Comparison of ENCODE assay signal across 25 cellular contexts in genomic region chr5:34011521-34011920, GRCh38. TPM values are rescaled to one million over a fixed set of nuclear protein-coding genes. Genes with fewer than 3 reads are reported as not detected.
"Had no signal": no experiment of that assay in that cellular context is flagged by ENCODE, and none has a peak within 500 bp of the region (broad histone marks: within the 10 kb centered on the region; RNA-seq: fewer than 3 reads in every experiment).

No MANE protein-coding gene starts in this region.

- H3K4me3 Mint-ChIP-seq: activated CD4-positive, alpha-beta memory T cell treated with anti-CD3 and anti-CD28 coated beads, Interleukin-2, amount 10 ng/mL, durations not matched to agents 7 days and 5 days; activated naive CD4-positive, alpha-beta T cell treated with anti-CD3 and anti-CD28 coated beads, Interleukin-2, amount 10 ng/mL, durations not matched to agents 7 days and 5 days; activated naive CD8-positive, alpha-beta T cell treated with anti-CD3 and anti-CD28 coated beads, Interleukin-2, amount 50 U/mL, for 24 hours; dendritic cell treated with granulocyte-macrophage colony-stimulating factor and Interleukin-4, amounts not matched to agents 40 ng/mL and 50 ng/mL, for 4 days; nephron; T-helper 17 cell had no signal

- H3K4me3 ChIP-seq: body of pancreas, gastroesophageal sphincter, heart right ventricle, ovary, psoas muscle, right atrium auricular region, thyroid gland, upper lobe of right lung had no signal

- H3K27ac Mint-ChIP-seq: activated CD4-positive, alpha-beta memory T cell treated with anti-CD3 and anti-CD28 coated beads, Interleukin-2, amount 10 ng/mL, durations not matched to agents 7 days and 5 days; activated naive CD4-positive, alpha-beta T cell treated with anti-CD3 and anti-CD28 coated beads, Interleukin-2, amount 10 ng/mL, durations not matched to agents 7 days and 5 days; activated naive CD8-positive, alpha-beta T cell treated with anti-CD3 and anti-CD28 coated beads, Interleukin-2, amount 50 U/mL, for 24 hours; dendritic cell treated with granulocyte-macrophage colony-stimulating factor and Interleukin-4, amounts not matched to agents 40 ng/mL and 50 ng/mL, for 4 days had no signal

- H3K36me3 Mint-ChIP-seq: activated naive CD4-positive, alpha-beta T cell treated with anti-CD3 and anti-CD28 coated beads, Interleukin-2, amount 10 ng/mL, durations not matched to agents 7 days and 5 days had no signal

- H3K9me3 Mint-ChIP-seq: activated naive CD8-positive, alpha-beta T cell treated with anti-CD3 and anti-CD28 coated beads, Interleukin-2, amount 50 U/mL, for 24 hours; dendritic cell treated with granulocyte-macrophage colony-stimulating factor and Interleukin-4, amounts not matched to agents 40 ng/mL and 50 ng/mL, for 4 days; nephron had no signal

- H3K27me3 Mint-ChIP-seq: activated naive CD8-positive, alpha-beta T cell treated with anti-CD3 and anti-CD28 coated beads, Interleukin-2, amount 50 U/mL, for 24 hours; dendritic cell treated with granulocyte-macrophage colony-stimulating factor and Interleukin-4, amounts not matched to agents 40 ng/mL and 50 ng/mL, for 4 days; T-helper 17 cell had no signal

- DNase-seq: activated CD4-positive, alpha-beta memory T cell treated with anti-CD3 and anti-CD28 coated beads, Interleukin-2, amount 10 ng/mL, durations not matched to agents 7 days and 5 days; activated CD4-positive, alpha-beta T cell treated with anti-CD3 and anti-CD28 coated beads for 4 hours; activated CD4-positive, CD25-positive, alpha-beta regulatory T cell; activated effector memory CD4-positive, alpha-beta T cell treated with anti-CD3 and anti-CD28 coated beads, Interleukin-2, amount 50 U/mL, for 16 hours; activated naive CD4-positive, alpha-beta T cell treated with anti-CD3 and anti-CD28 coated beads, Interleukin-2, amount 10 ng/mL, durations not matched to agents 7 days and 5 days; activated naive CD8-positive, alpha-beta T cell treated with anti-CD3 and anti-CD28 coated beads, Interleukin-2, amount 50 U/mL, for 24 hours; body of pancreas; caudate nucleus; effector CD4-positive, alpha-beta T cell; heart right ventricle; islet precursor cell; left cardiac atrium; ovary; psoas muscle; stimulated activated CD4-positive, alpha-beta T cell treated with anti-CD3 and anti-CD28 coated beads, Interleukin-4, amount 100 ng/mL, for 4 hours; stimulated activated naive CD8-positive, alpha-beta T cell treated with anti-CD3 and anti-CD28 coated beads, Interleukin-15, Interleukin-2, amounts not matched to agents 100 U/mL and 50 U/mL, for 24 hours; substantia nigra; T-helper 17 cell; thyroid gland; upper lobe of right lung had no signal

RNA-seq across cellular contexts. Expression of gene SLC45A2, which starts 27.0 kb away (rescaled TPM):
- total RNA-seq: body of pancreas, epithelial cell of proximal tubule, T-helper 17 cell, thyroid gland, upper lobe of right lung had no signal
